In genomic region chr6:13795041-13795748, GRCh38 we compare ENCODE assay signal across 8 cellular contexts. TPM values are rescaled to one million over a fixed set of nuclear protein-coding genes. Genes with fewer than 3 reads are reported as not detected.
DNase-seq lines count a peak whose midpoint lies in the region; ATAC-seq lines count a peak whose summit lies in the region.

No MANE protein-coding gene starts in this region.

- no peaks in the 10 kb centered on the region for H3K9me3 Mint-ChIP-seq in CD4-positive, alpha-beta memory T cell
- no peaks in the 10 kb centered on the region for H3K9me3 Mint-ChIP-seq in activated CD4-positive, alpha-beta memory T cell treated with anti-CD3 and anti-CD28 coated beads, Interleukin-2, amount 10 ng/mL, durations not matched to agents 7 days and 5 days
- no peaks in the 10 kb centered on the region for H3K9me3 Mint-ChIP-seq in effector memory CD8-positive, alpha-beta T cell

- no peak overlapping the region for H2BK5ac ChIP-seq in mesenchymal stem cell (ENCODE audit: low read depth, low read length, poor library complexity, severe bottlenecking)

- H3K9me3 ChIP-seq in CD4-positive, alpha-beta memory T cell (ENCODE audit: control insufficient read depth in 1 of 2, low read length in 2 of 2): no peaks in the 10 kb centered on the region
- no peaks in the 10 kb centered on the region for H3K9me3 ChIP-seq in mesenchymal stem cell (ENCODE audit: control insufficient read depth, low read length)

- no peaks in the 10 kb centered on the region for H3K4me1 ChIP-seq in CD4-positive, alpha-beta memory T cell (ENCODE audit: insufficient read depth, low read length)
- peaks cover 2% of the 10 kb centered on the region for H3K4me1 ChIP-seq in mesenchymal stem cell (ENCODE audit: control insufficient read depth, insufficient read depth, low read depth, low read length)

- H3K79me1 ChIP-seq in mesenchymal stem cell (replicated peaks; ENCODE audit: low read length, poor library complexity, severe bottlenecking): peaks cover 4% of the 10 kb centered on the region

- peak; percentile 73 to 77 (median 75) for DNase-seq in CD4-positive, alpha-beta memory T cell
- DNase-seq in NCI-H82 treated with DMSO at 0.1 percent for 48 hours (lab: John Stamatoyannopoulos, UW; ENCODE audit: unreplicated experiment) (peak; percentile 76), mesenchymal stem cell (peak; percentile 80)
- DNase-seq in activated CD4-positive, alpha-beta memory T cell treated with anti-CD3 and anti-CD28 coated beads, Interleukin-2, amount 10 ng/mL, durations not matched to agents 7 days and 5 days: peak; percentile 89
- peak; percentile 78 to 84 (median 79) for DNase-seq in effector memory CD8-positive, alpha-beta T cell
- DNase-seq in stimulated activated CD8-positive, alpha-beta memory T cell treated with anti-CD3 and anti-CD28 coated beads, Interleukin-15, amount 100 ng/mL, for 48 hours (ENCODE audit: low read depth in 2 of 2): peak; percentile 69 to 70

- H3K4me3 ChIP-seq in CD4-positive, alpha-beta memory T cell (ENCODE audit: low read length in 2 of 2): no peak overlapping the region
- H3K4me3 ChIP-seq in mesenchymal stem cell (ENCODE audit: insufficient read depth in 1 of 2, low read depth in 1 of 2, low read length in 2 of 2): no peak overlapping the region

- WGBS in mesenchymal stem cell: 49% methylated on average over 8 of the region's 8 CpGs

- H4K91ac ChIP-seq in mesenchymal stem cell (ENCODE audit: low read length): no peak overlapping the region

- H2BK15ac ChIP-seq in mesenchymal stem cell (ENCODE audit: low read depth, poor library complexity, severe bottlenecking): no peak overlapping the region

- H2BK120ac ChIP-seq in mesenchymal stem cell (ENCODE audit: low read depth, low read length): no peak overlapping the region

- no peak overlapping the region for H2AFZ ChIP-seq in mesenchymal stem cell (ENCODE audit: low read depth, low read length)

- H2AK5ac ChIP-seq in mesenchymal stem cell (ENCODE audit: low read length, severe bottlenecking): no peak overlapping the region

- H3K27ac Mint-ChIP-seq in CD4-positive, alpha-beta memory T cell: peak overlapping the region in 3 of 7 donors; percentile 7 to 32 (median 7)
- peak overlapping the region; percentile 28 for H3K27ac Mint-ChIP-seq in activated CD4-positive, alpha-beta memory T cell treated with anti-CD3 and anti-CD28 coated beads, Interleukin-2, amount 10 ng/mL, durations not matched to agents 7 days and 5 days
- peak overlapping the region; percentile 20 to 59 for H3K27ac Mint-ChIP-seq in effector memory CD8-positive, alpha-beta T cell

- no peak overlapping the region for H2BK12ac ChIP-seq in mesenchymal stem cell (ENCODE audit: low read length in 2 of 2)

- H3K14ac ChIP-seq in mesenchymal stem cell (ENCODE audit: low read length in 2 of 2): no peak overlapping the region

- no peak overlapping the region for H3K4me3 Mint-ChIP-seq in CD4-positive, alpha-beta memory T cell
- no peak overlapping the region for H3K4me3 Mint-ChIP-seq in activated CD4-positive, alpha-beta memory T cell treated with anti-CD3 and anti-CD28 coated beads, Interleukin-2, amount 10 ng/mL, durations not matched to agents 7 days and 5 days
- no peak overlapping the region for H3K4me3 Mint-ChIP-seq in effector memory CD8-positive, alpha-beta T cell

- no peak overlapping the region for H4K8ac ChIP-seq in mesenchymal stem cell (ENCODE audit: low read length)

- H3K36me3 Mint-ChIP-seq in CD4-positive, alpha-beta memory T cell: peaks cover 16 to 38% of the 10 kb centered on the region in 2 donors
- H3K36me3 Mint-ChIP-seq in activated CD4-positive, alpha-beta memory T cell treated with anti-CD3 and anti-CD28 coated beads, Interleukin-2, amount 10 ng/mL, durations not matched to agents 7 days and 5 days (ENCODE audit: low read depth): peaks cover 14% of the 10 kb centered on the region
- H3K36me3 Mint-ChIP-seq in effector memory CD8-positive, alpha-beta T cell (ENCODE audit: insufficient read depth): peaks cover 26% of the 10 kb centered on the region

- POLR2A ChIA-PET in CD4-positive, alpha-beta memory T cell (lab: Charles Lee; ENCODE audit: partially characterized antibody): interaction anchor here (1.1 to 1.5 kb wide), 3 partner anchors 16 to 19 kb away, joined by 3 to 4 read pairs (median 3); partner anchors contain the start of gene MCUR1
- POLR2A ChIA-PET in activated CD4-positive, alpha-beta memory T cell treated with anti-CD3 and anti-CD28 coated beads, Interleukin-2, amount 10 ng/mL, durations not matched to agents 7 days and 5 days (lab: Charles Lee): interaction anchor here (1.0 to 1.7 kb wide), 4 partner anchors 19 to 220 kb away, joined by 4 to 6 read pairs (median 5); partner anchors contain the start of genes MCUR1, RANBP9 and SIRT5

- H3K4me1 Mint-ChIP-seq in CD4-positive, alpha-beta memory T cell: peaks cover 0 to 3% (median under 1%) of the 10 kb centered on the region in 4 donors
- peaks cover 26% of the 10 kb centered on the region for H3K4me1 Mint-ChIP-seq in activated CD4-positive, alpha-beta memory T cell treated with anti-CD3 and anti-CD28 coated beads, Interleukin-2, amount 10 ng/mL, durations not matched to agents 7 days and 5 days
- peaks cover 0 to 6% of the 10 kb centered on the region in 2 donors for H3K4me1 Mint-ChIP-seq in effector memory CD8-positive, alpha-beta T cell (ENCODE audit: low read depth in 2 of 2)

- no peak overlapping the region for H3K23ac ChIP-seq in mesenchymal stem cell (ENCODE audit: low read length in 2 of 2)

- no peak overlapping the region for H3K4ac ChIP-seq in mesenchymal stem cell (ENCODE audit: low read depth in 1 of 2, low read length in 2 of 2)

- peak; percentile 95 for ATAC-seq in GM19438 (IDR thresholded peaks at IDR 0.05; ENCODE audit: low read depth, unreplicated experiment)
- peak; percentile 81 for ATAC-seq in HG03565 (IDR thresholded peaks at IDR 0.05; ENCODE audit: unreplicated experiment)
- peak; percentile 99 for ATAC-seq in effector memory CD8-positive, alpha-beta T cell (replicated peaks)

- H3K4me2 ChIP-seq in mesenchymal stem cell (ENCODE audit: low read length, poor library complexity, severe bottlenecking): peak overlapping the region; percentile 16

- intact Hi-C loops in CD4-positive, alpha-beta memory T cell (cut with micrococcal nuclease): loop anchor here (1.0 to 10.0 kb wide), 7 partner anchors 19 to 349 kb away; partner anchors contain the start of gene MCUR1

- no peaks in the 10 kb centered on the region for H3K36me3 ChIP-seq in CD4-positive, alpha-beta memory T cell (ENCODE audit: insufficient read depth, low read length)
- H3K36me3 ChIP-seq in mesenchymal stem cell (ENCODE audit: control insufficient read depth in 1 of 2, insufficient read depth in 2 of 2, low read depth in 1 of 2, low read length in 2 of 2): peaks cover 9 to 46% of the 10 kb centered on the region in 2 experiments

- no peaks in the 10 kb centered on the region for H3K27me3 Mint-ChIP-seq in CD4-positive, alpha-beta memory T cell
- H3K27me3 Mint-ChIP-seq in activated CD4-positive, alpha-beta memory T cell treated with anti-CD3 and anti-CD28 coated beads, Interleukin-2, amount 10 ng/mL, durations not matched to agents 7 days and 5 days: no peaks in the 10 kb centered on the region
- no peaks in the 10 kb centered on the region for H3K27me3 Mint-ChIP-seq in effector memory CD8-positive, alpha-beta T cell

- H3K18ac ChIP-seq in mesenchymal stem cell (ENCODE audit: low read depth in 1 of 2, low read length in 2 of 2): no peak overlapping the region

- CTCF ChIA-PET in CD4-positive, alpha-beta memory T cell (lab: Charles Lee; ENCODE audit: partially characterized antibody): interaction anchor here (0.6 to 4.8 kb wide), 30 partner anchors 9 to 346 kb away, joined by 3 to 44 read pairs (median 4); partner anchors contain the start of genes MCUR1 and SIRT5
- CTCF ChIA-PET in activated CD4-positive, alpha-beta memory T cell treated with anti-CD3 and anti-CD28 coated beads, Interleukin-2, amount 10 ng/mL, durations not matched to agents 7 days and 5 days (lab: Charles Lee): interaction anchor here (0.6 to 3.2 kb wide), 35 partner anchors 9 to 493 kb away, joined by 3 to 19 read pairs (median 4); partner anchors contain the start of genes CD83, MCUR1 and NOL7

- H3K9ac ChIP-seq in mesenchymal stem cell (ENCODE audit: low read length): peak overlapping the region; percentile 68

- no peak overlapping the region for H3K27ac ChIP-seq in CD4-positive, alpha-beta memory T cell (ENCODE audit: low read depth, low read length)
- H3K27ac ChIP-seq in mesenchymal stem cell (ENCODE audit: low read length, poor library complexity, severe bottlenecking): peak overlapping the region; percentile 20

- no peaks in the 10 kb centered on the region for H3K27me3 ChIP-seq in CD4-positive, alpha-beta memory T cell (ENCODE audit: insufficient read depth, low read length)
- H3K27me3 ChIP-seq in mesenchymal stem cell (ENCODE audit: control insufficient read depth in 1 of 2, insufficient read depth in 1 of 2, low read length in 2 of 2): no peaks in the 10 kb centered on the region

RNA-seq across cellular contexts. Expression of gene MCUR1, which starts 19.2 kb away (rescaled TPM):
- 10 to 100 TPM; 11.3 to 11.5 TPM for total RNA-seq in CD4-positive, alpha-beta memory T cell
- 10 to 100 TPM in 1 of 2 donors, 1 to 10 TPM in 1; 5.9 to 11.6 TPM for polyA plus RNA-seq in CD4-positive, alpha-beta memory T cell
- total RNA-seq in activated CD4-positive, alpha-beta memory T cell treated with anti-CD3 and anti-CD28 coated beads, Interleukin-2, amount 10 ng/mL, durations not matched to agents 7 days and 5 days: 10 to 100 TPM; 23.1 to 23.4 TPM
- polyA plus RNA-seq in mesenchymal stem cell (2013, experiment 1 of 2): 12.2 TPM
- 12.3 TPM for polyA plus RNA-seq in mesenchymal stem cell (2013, experiment 2 of 2)
